ENCODE assay signal across 10 cellular contexts in the genomic region with DNA sequence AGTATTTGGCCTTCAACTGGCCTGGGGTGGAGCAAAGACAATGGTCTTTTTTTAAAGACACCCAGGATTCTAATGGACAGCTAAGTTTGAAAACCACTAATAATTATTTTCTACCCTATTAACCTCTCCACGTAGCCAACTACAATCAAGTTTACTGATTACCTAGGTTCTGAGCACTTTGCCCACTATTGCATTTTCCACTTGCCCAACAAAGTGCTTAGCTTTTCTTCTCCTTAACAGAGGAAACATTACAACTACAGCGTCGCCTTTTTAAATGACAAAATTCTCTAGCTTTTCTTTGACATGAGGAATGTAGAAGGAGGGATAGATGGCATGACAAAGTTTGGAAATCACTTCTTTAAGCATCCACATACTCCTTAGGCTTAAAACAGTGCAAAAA. TPM values are rescaled to one million over a fixed set of nuclear protein-coding genes. Genes with fewer than 3 reads are reported as not detected.
DNase-seq lines count a peak whose midpoint lies in the region; ATAC-seq and TF ChIP-seq lines count a peak whose summit lies in the region.
"Had no signal": no experiment of that assay in that cellular context is flagged by ENCODE, and none has a peak within 500 bp of the region (broad histone marks: within the 10 kb centered on the region; RNA-seq: fewer than 3 reads in every experiment).

No MANE protein-coding gene starts in this region.

- no peak for TF ChIP-seq CTCF in left ventricle myocardium inferior (IDR thresholded peaks at IDR 0.05; ENCODE audit: borderline replicate concordance)
- no peak for TF ChIP-seq CTCF in breast epithelium (IDR thresholded peaks at IDR 0.05)
- no peak for TF ChIP-seq CTCF in vagina (IDR thresholded peaks at IDR 0.05)

- H3K36me3 ChIP-seq in left ventricle myocardium inferior (no peaks in the 10 kb centered on the region), breast epithelium (no peaks in the 10 kb centered on the region), mucosa of stomach (ENCODE audit: control insufficient read depth, insufficient read depth, low read length) (no peaks in the 10 kb centered on the region), vagina (no peaks in the 10 kb centered on the region)

- no peak overlapping the region for H3K27ac ChIP-seq in left ventricle myocardium inferior (replicated peaks)
- H3K27ac ChIP-seq in breast epithelium: peak overlapping the region; percentile 98 to 99
- peak overlapping the region; percentile 96 for H3K27ac ChIP-seq in vagina

- TF ChIP-seq POLR2A in breast epithelium (IDR thresholded peaks at IDR 0.05): no peak
- no peak for TF ChIP-seq POLR2A in vagina (IDR thresholded peaks at IDR 0.05)
- no peak for TF ChIP-seq POLR2A in erythroblast (IDR thresholded peaks at IDR 0.05; ENCODE audit: low read length)

- intact Hi-C loops in left ventricle myocardium inferior (cut with micrococcal nuclease) (no loop called here), left cardiac atrium (cut with DNase I) (loop anchor here in 1 of 2 donors (10.0 kb wide), 1 partner anchor 152 kb away; no protein-coding TSS in a partner anchor), breast epithelium (cut with DNase I; ENCODE audit: low total_unique reads) (no loop called here), vagina (cut with DNase I) (loop anchor here (10.0 kb wide), 1 partner anchor 172 kb away; no protein-coding TSS in a partner anchor)

- H3K27me3 ChIP-seq in left ventricle myocardium inferior (ENCODE audit: low read depth) (no peaks in the 10 kb centered on the region), breast epithelium (no peaks in the 10 kb centered on the region), mucosa of stomach (ENCODE audit: control insufficient read depth, insufficient read depth, low read length) (no peaks in the 10 kb centered on the region), vagina (no peaks in the 10 kb centered on the region)

- H3K4me3 ChIP-seq in left ventricle myocardium inferior: peak overlapping the region; percentile 99
- H3K4me3 ChIP-seq in breast epithelium: peak overlapping the region; percentile 85 to 99 (median 98)
- H3K4me3 ChIP-seq in mucosa of stomach (ENCODE audit: low read length): peak overlapping the region; percentile 91
- H3K4me3 ChIP-seq in vagina: peak overlapping the region; percentile 75 to 94

- H3K4me1 ChIP-seq in left ventricle myocardium inferior (peaks cover 95% of the 10 kb centered on the region), breast epithelium (peaks cover 7 to 11% of the 10 kb centered on the region in 2 donors), mucosa of stomach (ENCODE audit: control insufficient read depth, insufficient read depth, low read length) (peaks cover 19% of the 10 kb centered on the region), vagina (peaks cover 67% of the 10 kb centered on the region)

- peak overlapping the region; percentile 97 for H3K9ac ChIP-seq in mucosa of stomach (ENCODE audit: low read length)

- H3K9me3 ChIP-seq in left ventricle myocardium inferior (replicated peaks) (no peaks in the 10 kb centered on the region), breast epithelium (no peaks in the 10 kb centered on the region), mucosa of stomach (ENCODE audit: control insufficient read depth, low read length) (no peaks in the 10 kb centered on the region), vagina (no peaks in the 10 kb centered on the region)

- DNase-seq in left ventricle myocardium inferior: no peak
- no peak for DNase-seq in left cardiac atrium
- no peak for DNase-seq in breast epithelium (ENCODE audit: low spot score in 2 of 2)
- no peak for DNase-seq in vagina (ENCODE audit: extremely low spot score in 2 of 2)
- DNase-seq in activated gamma-delta T cell (lab: John Stamatoyannopoulos, UW): no peak
- DNase-seq in erythroblast (lab: John Stamatoyannopoulos, UW): no peak
- DNase-seq: H7, NCI-H446 had no signal

- ATAC-seq in left cardiac atrium: no peak
- ATAC-seq in HG03457 (IDR thresholded peaks at IDR 0.05; ENCODE audit: unreplicated experiment): no peak

RNA-seq across cellular contexts. Expression of a gene that starts 2.0 kb away (rescaled TPM):
- 9.1 TPM for total RNA-seq in left ventricle myocardium inferior
- total RNA-seq in left cardiac atrium: 10 to 100 TPM; 11.0 to 16.9 TPM
- 10 to 100 TPM; 33.9 to 71.4 (median 47.5) TPM for total RNA-seq in breast epithelium
- 40.0 TPM for total RNA-seq in vagina

RNA-seq across cellular contexts. Expression of a gene that starts 37.6 kb away (rescaled TPM):
- total RNA-seq in left ventricle myocardium inferior: not detected
- not detected for total RNA-seq in left cardiac atrium
- total RNA-seq in breast epithelium: not detected
- total RNA-seq in vagina: not detected
